ENCODE assay signal across 8 cellular contexts in genomic region chr22:36775966-36776669, GRCh38. TPM values are rescaled to one million over a fixed set of nuclear protein-coding genes. Genes with fewer than 3 reads are reported as not detected.
DNase-seq lines count a peak whose midpoint lies in the region; ATAC-seq lines count a peak whose summit lies in the region.

Gene IFT27, minus strand, starts transcription at chr22:36776119. Its CDS starts 412 bp downstream, at chr22:36775707.

- peak; percentile 85 for ATAC-seq in GM19023 (IDR thresholded peaks at IDR 0.05; ENCODE audit: unreplicated experiment)
- peak; percentile 90 for ATAC-seq in HG03280 (IDR thresholded peaks at IDR 0.05; ENCODE audit: unreplicated experiment)

- DNase-seq in AG08395 (ENCODE audit: low spot score) (peak; percentile 100), NCI-H460 (ENCODE audit: extremely low read depth, low read depth) (peak; percentile 100), cerebellar nuclear complex (lab: John Stamatoyannopoulos, UW) (peak; percentile 99 to 100), islet precursor cell (peak; percentile 100)
- DNase-seq in activated CD4-positive, CD25-positive, alpha-beta regulatory T cell treated with anti-CD3 and anti-CD28 coated beads, Interleukin-2, amount 50 U/mL, for 72 hours = peak; percentile 89
- DNase-seq in stimulated activated CD4-positive, alpha-beta T cell treated with anti-CD3 and anti-CD28 coated beads, Interleukin-12 subunit alpha, Interleukin-12 subunit beta, amount 100 ng/mL, for 48 hours (ENCODE audit: low read depth in 2 of 3, low spot score in 1 of 3) = peak; percentile 93 to 97 (median 95)

RNA-seq across cellular contexts. Expression of gene IFT27, which starts in this region (rescaled TPM):
- 11.8 and 14.8 TPM in 2 replicates for total RNA-seq in NCI-H460 (2014; rRNA removed; shearing (Covaris generic))
- 15.8 and 39.1 TPM in 2 replicates for polyA plus RNA-seq in NCI-H460 (2014; cell fraction: nucleus; rRNA removed)

Comparison
In these comparisons a context has a peak if more than half of its experiments do, and no peak if none do; other contexts are left out.
1. Peak in every context shown above with its lines: DNase-seq and ATAC-seq.